In genomic region chr10:32931593-32931992, GRCh38 we compare ENCODE assay signal across 1 cellular context.
TF ChIP-seq lines count a peak whose summit lies in the region.

No MANE protein-coding gene starts in this region.

TF ChIP-seq in endothelial cell of umbilical vein, 7 proteins besides CTCF, POLR2A, EP300 and RAD21:
- TF ChIP-seq FOS (IDR thresholded peaks at IDR 0.05; ENCODE audit: borderline replicate concordance, insufficient read depth, low read length) (no peak), GATA2 (IDR thresholded peaks at IDR 0.05; ENCODE audit: insufficient read depth, insufficient read length, low read depth, low read length) (no peak), MAX (IDR thresholded peaks at IDR 0.05; ENCODE audit: insufficient read depth, insufficient read length) (no peak), JUN (IDR thresholded peaks at IDR 0.05; ENCODE audit: borderline replicate concordance, insufficient read depth, insufficient read length, low read depth) (no peak), POLR2AphosphoS5 (IDR thresholded peaks at IDR 0.05; ENCODE audit: insufficient read depth, low read depth, low read length) (no peak), EZH2 (IDR thresholded peaks at IDR 0.05; ENCODE audit: borderline replicate concordance, low read depth, low read length, severe bottlenecking) (no peak), MYC (IDR thresholded peaks at IDR 0.05; ENCODE audit: low read depth, low read length) (no peak)
